Comparison of ENCODE assay signal across 21 cellular contexts in genomic region chr2:9791711-9792110, GRCh38.
"Had no signal": no experiment of that assay in that cellular context is flagged by ENCODE, and none has a peak within 500 bp of the region (broad histone marks: within the 10 kb centered on the region; RNA-seq: fewer than 3 reads in every experiment).

No MANE protein-coding gene starts in this region.

- H3K27ac ChIP-seq: brain microvascular endothelial cell, skin epidermis, testis had no signal

- H3K27me3 ChIP-seq: brain microvascular endothelial cell, testis, upper lobe of left lung had no signal

- H3K36me3 Mint-ChIP-seq: T-cell had no signal

- H3K9ac ChIP-seq: SK-N-SH had no signal

- H3K27me3 Mint-ChIP-seq: activated CD4-positive, alpha-beta memory T cell treated with anti-CD3 and anti-CD28 coated beads, Interleukin-2, amount 10 ng/mL, durations not matched to agents 7 days and 5 days; activated CD4-positive, alpha-beta T cell treated with anti-CD3 and anti-CD28 coated beads for 36 hours; stimulated activated naive CD8-positive, alpha-beta T cell treated with anti-CD3 and anti-CD28 coated beads, Interleukin-15, Interleukin-2, amounts not matched to agents 100 ng/mL and 50 ng/mL, for 24 hours had no signal

- DNase-seq: activated CD4-positive, alpha-beta memory T cell treated with anti-CD3 and anti-CD28 coated beads, Interleukin-2, amount 10 ng/mL, durations not matched to agents 7 days and 5 days; activated CD4-positive, alpha-beta T cell treated with anti-CD3 and anti-CD28 coated beads for 36 hours; activated gamma-delta T cell; activated T-cell treated with anti-CD3 and anti-CD28 coated beads, Interleukin-2, amount 50 U/mL, for 4 hours; amygdala; brain microvascular endothelial cell; effector memory CD4-positive, alpha-beta T cell; foreskin fibroblast; glutamatergic neuron; left colon; naive thymus-derived CD4-positive, alpha-beta T cell; SK-N-SH; stimulated activated CD4-positive, alpha-beta T cell treated with anti-CD3 and anti-CD28 coated beads, Interleukin-15, amount 100 ng/mL, for 24 hours; stimulated activated CD4-positive, alpha-beta T cell treated with anti-CD3 and anti-CD28 coated beads, Interleukin-4, amount 100 ng/mL, for 24 hours; T-cell; testis; upper lobe of left lung had no signal

- ATAC-seq: activated CD4-positive, alpha-beta T cell treated with anti-CD3 and anti-CD28 coated beads for 36 hours; activated naive CD4-positive, alpha-beta T cell treated with anti-CD3 and anti-CD28 coated beads, Interleukin-2, amount 50 U/mL, for 72 hours; activated T-cell treated with anti-CD3 and anti-CD28 coated beads, Interleukin-2, amount 50 U/mL, for 4 hours; left colon; naive thymus-derived CD4-positive, alpha-beta T cell; T-cell had no signal

- H3K4me3 Mint-ChIP-seq: activated CD4-positive, alpha-beta memory T cell treated with anti-CD3 and anti-CD28 coated beads, Interleukin-2, amount 10 ng/mL, durations not matched to agents 7 days and 5 days; activated CD4-positive, alpha-beta T cell treated with anti-CD3 and anti-CD28 coated beads for 36 hours; activated T-cell treated with anti-CD3 and anti-CD28 coated beads, Interleukin-2, amount 50 U/mL, for 4 hours; dendritic cell treated with granulocyte-macrophage colony-stimulating factor and Interleukin-4, amounts not matched to agents 40 ng/mL and 50 ng/mL, for 4 days; naive thymus-derived CD4-positive, alpha-beta T cell; stimulated activated naive CD8-positive, alpha-beta T cell treated with anti-CD3 and anti-CD28 coated beads, Interleukin-15, Interleukin-2, amounts not matched to agents 100 ng/mL and 50 ng/mL, for 24 hours; T-cell had no signal

- H3K9me3 Mint-ChIP-seq: activated T-cell treated with anti-CD3 and anti-CD28 coated beads, Interleukin-2, amount 50 U/mL, for 4 hours; stimulated activated naive CD8-positive, alpha-beta T cell treated with anti-CD3 and anti-CD28 coated beads, Interleukin-15, Interleukin-2, amounts not matched to agents 100 ng/mL and 50 ng/mL, for 24 hours; T-cell had no signal

- H3K4me3 ChIP-seq: skin epidermis, testis, upper lobe of left lung had no signal

- H3K4me1 ChIP-seq: testis had no signal

- H3K4me2 ChIP-seq: SK-N-SH had no signal

- H3K27ac Mint-ChIP-seq: activated CD4-positive, alpha-beta memory T cell treated with anti-CD3 and anti-CD28 coated beads, Interleukin-2, amount 10 ng/mL, durations not matched to agents 7 days and 5 days; activated CD4-positive, alpha-beta T cell treated with anti-CD3 and anti-CD28 coated beads for 36 hours; activated naive CD4-positive, alpha-beta T cell treated with anti-CD3 and anti-CD28 coated beads, Interleukin-2, amount 50 U/mL, for 72 hours; dendritic cell treated with granulocyte-macrophage colony-stimulating factor and Interleukin-4, amounts not matched to agents 40 ng/mL and 50 ng/mL, for 4 days; stimulated activated naive CD8-positive, alpha-beta T cell treated with anti-CD3 and anti-CD28 coated beads, Interleukin-15, Interleukin-2, amounts not matched to agents 100 ng/mL and 50 ng/mL, for 24 hours; T-cell had no signal

- H3K9me3 ChIP-seq: SK-N-SH, testis had no signal

- H3K9me2 ChIP-seq: SK-N-SH had no signal

- H3K36me3 ChIP-seq: brain microvascular endothelial cell, upper lobe of left lung had no signal
